3 cellular contexts compared by ENCODE assay signal in genomic region chr1:6352138-6352563, GRCh38.
TF ChIP-seq lines count a peak whose summit lies in the region.

No MANE protein-coding gene starts in this region.

TF ChIP-seq in GM23338, 12 proteins besides CTCF, POLR2A, EP300 and RAD21 (continued from another document and continues in another):
- TF ChIP-seq ETS1 (IDR thresholded peaks at IDR 0.05) (no peak), STAT1 (IDR thresholded peaks at IDR 0.05; ENCODE audit: unreplicated experiment) (no peak), ZNF331 (CRISPR knock-in tag; IDR thresholded peaks at IDR 0.05; ENCODE audit: low read depth) (no peak), NANOG (IDR thresholded peaks at IDR 0.05; ENCODE audit: borderline replicate concordance) (no peak)
- TF ChIP-seq, protein P1, sequence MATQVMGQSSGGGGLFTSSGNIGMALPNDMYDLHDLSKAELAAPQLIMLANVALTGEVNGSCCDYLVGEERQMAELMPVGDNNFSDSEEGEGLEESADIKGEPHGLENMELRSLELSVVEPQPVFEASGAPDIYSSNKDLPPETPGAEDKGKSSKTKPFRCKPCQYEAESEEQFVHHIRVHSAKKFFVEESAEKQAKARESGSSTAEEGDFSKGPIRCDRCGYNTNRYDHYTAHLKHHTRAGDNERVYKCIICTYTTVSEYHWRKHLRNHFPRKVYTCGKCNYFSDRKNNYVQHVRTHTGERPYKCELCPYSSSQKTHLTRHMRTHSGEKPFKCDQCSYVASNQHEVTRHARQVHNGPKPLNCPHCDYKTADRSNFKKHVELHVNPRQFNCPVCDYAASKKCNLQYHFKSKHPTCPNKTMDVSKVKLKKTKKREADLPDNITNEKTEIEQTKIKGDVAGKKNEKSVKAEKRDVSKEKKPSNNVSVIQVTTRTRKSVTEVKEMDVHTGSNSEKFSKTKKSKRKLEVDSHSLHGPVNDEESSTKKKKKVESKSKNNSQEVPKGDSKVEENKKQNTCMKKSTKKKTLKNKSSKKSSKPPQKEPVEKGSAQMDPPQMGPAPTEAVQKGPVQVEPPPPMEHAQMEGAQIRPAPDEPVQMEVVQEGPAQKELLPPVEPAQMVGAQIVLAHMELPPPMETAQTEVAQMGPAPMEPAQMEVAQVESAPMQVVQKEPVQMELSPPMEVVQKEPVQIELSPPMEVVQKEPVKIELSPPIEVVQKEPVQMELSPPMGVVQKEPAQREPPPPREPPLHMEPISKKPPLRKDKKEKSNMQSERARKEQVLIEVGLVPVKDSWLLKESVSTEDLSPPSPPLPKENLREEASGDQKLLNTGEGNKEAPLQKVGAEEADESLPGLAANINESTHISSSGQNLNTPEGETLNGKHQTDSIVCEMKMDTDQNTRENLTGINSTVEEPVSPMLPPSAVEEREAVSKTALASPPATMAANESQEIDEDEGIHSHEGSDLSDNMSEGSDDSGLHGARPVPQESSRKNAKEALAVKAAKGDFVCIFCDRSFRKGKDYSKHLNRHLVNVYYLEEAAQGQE (IDR thresholded peaks at IDR 0.05; ENCODE audit: unreplicated experiment) = no peak

TF ChIP-seq in Ishikawa, 13 proteins besides CTCF, POLR2A, EP300 and RAD21 (continued from another document):
- TF ChIP-seq USF1 (IDR thresholded peaks at IDR 0.05) (no peak), TEAD4 (IDR thresholded peaks at IDR 0.05) (0 out of 2 replicates have a peak, but pooled peaks have one; percentile 17), CREB1 (IDR thresholded peaks at IDR 0.05; ENCODE audit: low read depth) (no peak), YY1 (IDR thresholded peaks at IDR 0.05; ENCODE audit: low read depth) (no peak)

TF ChIP-seq in liver, 16 proteins besides CTCF, POLR2A, EP300 and RAD21 (continued from another document):
- TF ChIP-seq ZBTB33 (IDR thresholded peaks at IDR 0.05) (no peak), EGR1 (IDR thresholded peaks at IDR 0.05; ENCODE audit: low read depth in 2 of 2) (no peak), HNF4A (conservative IDR thresholded peaks at IDR 0.05) (peak; percentile 28 to 62), GABPA (IDR thresholded peaks at IDR 0.05 in 1 of 2, conservative IDR thresholded peaks at IDR 0.05 in 1 of 2) (no peak), FOXA2 (IDR thresholded peaks at IDR 0.05) (no peak), TAF1 (conservative IDR thresholded peaks at IDR 0.05) (no peak), JUND (IDR thresholded peaks at IDR 0.05) (no peak), YY1 (IDR thresholded peaks at IDR 0.05) (no peak), SP1 (IDR thresholded peaks at IDR 0.05) (peak; percentile 43)
- TF ChIP-seq, protein P1 (IDR thresholded peaks at IDR 0.05) = no peak
